ENCODE assay signal across 11 cellular contexts in the genomic region with DNA sequence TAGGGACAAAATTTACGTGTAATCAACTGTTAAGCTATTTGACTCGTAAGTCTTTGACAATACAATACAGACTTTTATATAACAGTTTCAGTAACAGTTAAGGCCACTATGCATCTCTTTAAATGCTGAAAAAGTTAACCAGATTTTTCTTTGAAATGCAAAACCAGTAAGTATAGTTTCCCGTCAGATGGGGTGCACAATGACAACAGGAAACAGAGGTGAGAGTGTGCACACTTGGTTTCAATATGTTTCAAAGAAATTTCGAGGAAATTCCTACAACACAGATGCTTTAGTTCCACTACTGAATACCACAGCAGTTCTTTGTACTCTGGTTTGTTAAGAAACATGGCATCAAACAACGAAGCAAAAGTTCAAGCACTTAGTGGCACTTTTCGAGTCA. TPM values are rescaled to one million over a fixed set of nuclear protein-coding genes. Genes with fewer than 3 reads are reported as not detected.
A peak's percentile ranks its signal among the peaks of the same experiment; 100 is the strongest.
DNase-seq lines count a peak whose midpoint lies in the region; ATAC-seq, FAIRE-seq and TF ChIP-seq lines count a peak whose summit lies in the region.
"Had no signal": no experiment of that assay in that cellular context is flagged by ENCODE, and none has a peak within 500 bp of the region (broad histone marks: within the 10 kb centered on the region; RNA-seq: fewer than 3 reads in every experiment).

No MANE protein-coding gene starts in this region.

- 71% methylated on average over 6 of the region's 6 CpGs for WGBS in smooth muscle cell (ENCODE audit: low lambda C conversion rate)

- H3K27ac Mint-ChIP-seq in effector memory CD8-positive, alpha-beta T cell: peak overlapping the region; percentile 75 to 91
- H3K27ac Mint-ChIP-seq in HFFc6: no peak overlapping the region

- peaks cover 40 to 52% of the 10 kb centered on the region in 2 donors for H3K4me1 Mint-ChIP-seq in effector memory CD8-positive, alpha-beta T cell (ENCODE audit: low read depth in 2 of 2)
- H3K4me1 Mint-ChIP-seq in HFFc6 (ENCODE audit: low read depth): no peaks in the 10 kb centered on the region
- H3K4me1 Mint-ChIP-seq: nephron had no signal

- no peaks in the 10 kb centered on the region for H3K27me3 Mint-ChIP-seq in effector memory CD8-positive, alpha-beta T cell
- H3K27me3 Mint-ChIP-seq in HFFc6 (ENCODE audit: insufficient read depth): peaks cover 16% of the 10 kb centered on the region

- ATAC-seq in GM21515 (IDR thresholded peaks at IDR 0.05; ENCODE audit: unreplicated experiment): peak; percentile 43
- ATAC-seq in effector memory CD8-positive, alpha-beta T cell (replicated peaks): peak; percentile 87

- H3K4me2 ChIP-seq in smooth muscle cell: no peak overlapping the region

- no peak overlapping the region for H3K27ac ChIP-seq in smooth muscle cell (ENCODE audit: low read depth)
- H3K27ac ChIP-seq: esophagus muscularis mucosa had no signal

- H2AFZ ChIP-seq in smooth muscle cell (ENCODE audit: low read depth): no peak overlapping the region

- no peak overlapping the region for H3K9ac ChIP-seq in smooth muscle cell (ENCODE audit: low read depth)

- TF ChIP-seq POLR2A in GM12892 (IDR thresholded peaks at IDR 0.05; ENCODE audit: low read depth, low read length): no peak

- no peaks in the 10 kb centered on the region for H3K27me3 ChIP-seq in smooth muscle cell (ENCODE audit: low read depth)

- peak; percentile 85 for FAIRE-seq in GM12892 (lab: Jason Lieb, UNC)

- peak overlapping the region; percentile 51 to 72 for H3K4me3 Mint-ChIP-seq in effector memory CD8-positive, alpha-beta T cell
- no peak overlapping the region for H3K4me3 Mint-ChIP-seq in HFFc6
- H3K4me3 Mint-ChIP-seq: nephron had no signal

- TF ChIP-seq CTCF in HFFc6 (IDR thresholded peaks at IDR 0.05) (no peak), smooth muscle cell (IDR thresholded peaks at IDR 0.05; ENCODE audit: borderline replicate concordance, insufficient read depth, poor library complexity, severe bottlenecking) (no peak)

- H4K20me1 ChIP-seq in smooth muscle cell (ENCODE audit: low read depth): no peaks in the 10 kb centered on the region

- H3K36me3 Mint-ChIP-seq in effector memory CD8-positive, alpha-beta T cell (ENCODE audit: insufficient read depth): no peaks in the 10 kb centered on the region
- no peaks in the 10 kb centered on the region for H3K36me3 Mint-ChIP-seq in HFFc6 (ENCODE audit: low read depth)

- H3K36me3 ChIP-seq in smooth muscle cell (ENCODE audit: low read depth): no peaks in the 10 kb centered on the region
- H3K36me3 ChIP-seq: esophagus muscularis mucosa had no signal

- no peaks in the 10 kb centered on the region for H3K79me2 ChIP-seq in smooth muscle cell (ENCODE audit: low read depth)

- no peaks in the 10 kb centered on the region for H3K4me1 ChIP-seq in smooth muscle cell (ENCODE audit: low read depth)

- no peaks in the 10 kb centered on the region for H3F3A ChIP-seq in smooth muscle cell (ENCODE audit: low read depth)

- no peaks in the 10 kb centered on the region for H3K9me3 ChIP-seq in smooth muscle cell (replicated peaks; ENCODE audit: low read depth)
- H3K9me3 ChIP-seq: esophagus muscularis mucosa had no signal

- H3K9me3 Mint-ChIP-seq in effector memory CD8-positive, alpha-beta T cell: no peaks in the 10 kb centered on the region
- H3K9me3 Mint-ChIP-seq in HFFc6: no peaks in the 10 kb centered on the region
- H3K9me3 Mint-ChIP-seq: nephron had no signal

- H3K4me3 ChIP-seq in smooth muscle cell: no peak overlapping the region
- H3K4me3 ChIP-seq: esophagus muscularis mucosa had no signal

- DNase-seq in GM12892 (ENCODE audit: insufficient read length) (peak; percentile 32), MV-4-11 (lab: John Stamatoyannopoulos, UW) (peak; percentile 2), HFFc6 (no peak), NCI-H2171 (lab: John Stamatoyannopoulos, UW) (no peak), smooth muscle cell (lab: John Stamatoyannopoulos, UW; ENCODE audit: unreplicated experiment) (no peak), iPS-NIHi11 (ENCODE audit: low spot score) (no peak)
- peak in 2 of 3 experiments; percentile 18 to 28 for DNase-seq in effector memory CD8-positive, alpha-beta T cell
- DNase-seq: NCI-H1105 treated with DMSO at 0.1 percent for 48 hours had no signal

RNA-seq across cellular contexts. Expression of a gene that starts 48.4 kb away (rescaled TPM):
- polyA plus RNA-seq in GM12892 (2012; ENCODE audit: missing spikeins): 4.6 TPM
- under 1 TPM in 3 of 6 experiments, not detected in 3; 0.11 to 0.19 (median 0.18) TPM for total RNA-seq in HFFc6 (2021; fragmentation: NEBNext Ultra II Directional; extraction: Animal tissue kit (Norgen Biotek cat#: 25700))
- 0.09 and 1.2 TPM in 2 replicates for total RNA-seq in smooth muscle cell
- 0.63 and 1.6 TPM in 2 replicates for polyA plus RNA-seq in smooth muscle cell

RNA-seq across cellular contexts. Expression of a gene that starts 50.8 kb away (rescaled TPM):
- polyA plus RNA-seq in GM12892 (2012; ENCODE audit: missing spikeins): not detected
- not detected for total RNA-seq in HFFc6 (2021; fragmentation: NEBNext Ultra II Directional; extraction: Animal tissue kit (Norgen Biotek cat#: 25700))
- not detected in 2 replicates for total RNA-seq in smooth muscle cell
- polyA plus RNA-seq in smooth muscle cell: not detected in 2 replicates

Comparison
In these comparisons a context has a peak if more than half of its experiments do, and no peak if none do; other contexts are left out.
1. DNase-seq: peak in GM12892 (single experiment), MV-4-11 (single experiment) and effector memory CD8-positive, alpha-beta T cell (2 of 3); none in HFFc6 (single experiment), NCI-H2171 (single experiment), smooth muscle cell (single experiment) and iPS-NIHi11 (single experiment).